28 cellular contexts compared by ENCODE assay signal in genomic region chr6:50707191-50707590, GRCh38. TPM values are rescaled to one million over a fixed set of nuclear protein-coding genes. Genes with fewer than 3 reads are reported as not detected.
"Had no signal": no experiment of that assay in that cellular context is flagged by ENCODE, and none has a peak within 500 bp of the region (broad histone marks: within the 10 kb centered on the region; RNA-seq: fewer than 3 reads in every experiment).

No MANE protein-coding gene starts in this region.

- H3K4me1 Mint-ChIP-seq: activated naive CD8-positive, alpha-beta T cell treated with anti-CD3 and anti-CD28 coated beads, Interleukin-2, amount 50 U/mL, for 24 hours; central memory CD8-positive, alpha-beta T cell had no signal

- H3K36me3 Mint-ChIP-seq: brain had no signal

- H3K4me1 ChIP-seq: Peyer's patch, SJCRH30 had no signal

- H3K4me2 ChIP-seq: SK-N-SH had no signal

- H3K27ac ChIP-seq: Peyer's patch, RWPE1, SJCRH30, VCaP had no signal

- H3K4me3 ChIP-seq: Peyer's patch, SJCRH30 had no signal

- H3K9me3 ChIP-seq: SJCRH30, SK-N-SH had no signal

- H3K9me3 Mint-ChIP-seq: activated CD8-positive, alpha-beta T cell treated with anti-CD3 and anti-CD28 coated beads for 36 hours; activated naive CD8-positive, alpha-beta T cell treated with anti-CD3 and anti-CD28 coated beads, Interleukin-2, amount 50 U/mL, for 24 hours had no signal

- H3K27ac Mint-ChIP-seq: activated CD8-positive, alpha-beta T cell treated with anti-CD3 and anti-CD28 coated beads for 36 hours; activated naive CD4-positive, alpha-beta T cell treated with anti-CD3 and anti-CD28 coated beads, Interleukin-2, amount 50 U/mL, for 72 hours; activated naive CD8-positive, alpha-beta T cell treated with anti-CD3 and anti-CD28 coated beads, Interleukin-2, amount 50 U/mL, for 24 hours; activated T-helper 1 cell treated with anti-CD3 and anti-CD28 coated beads, Interleukin-12 subunit alpha, Interleukin-12 subunit beta, Interleukin-2, Interleukin-4 antibody, amounts not matched to agents 30 ng/mL and 10 ng/mL and 1 ng/mL, durations not matched to agents 14 hours and 24 hours and 36 hours; brain had no signal

- DNase-seq: activated CD4-positive, alpha-beta T cell treated with anti-CD3 and anti-CD28 coated beads for 4 hours; activated CD8-positive, alpha-beta memory T cell treated with anti-CD3 and anti-CD28 coated beads, Interleukin-2, amount 50 U/mL, for 4 hours; activated CD8-positive, alpha-beta T cell treated with anti-CD3 and anti-CD28 coated beads for 36 hours; activated effector memory CD4-positive, alpha-beta T cell treated with anti-CD3 and anti-CD28 coated beads, Interleukin-2, amount 50 U/mL, for 16 hours; activated naive CD4-positive, alpha-beta T cell treated with Interleukin-2 at 50 U/mL for 16 hours; activated naive CD8-positive, alpha-beta T cell treated with anti-CD3 and anti-CD28 coated beads, Interleukin-2, amount 50 U/mL, for 24 hours; Kasumi-1; KBM-7; NCI-H1436 treated with DMSO at 0.1 percent for 48 hours; NCI-H187; NCI-H2081 treated with DMSO at 0.1 percent for 48 hours; NCI-H526; NCI-H82; Peyer's patch; SJCRH30; SK-N-SH; T-helper 1 cell had no signal

- H3K4me3 Mint-ChIP-seq: activated CD8-positive, alpha-beta T cell treated with anti-CD3 and anti-CD28 coated beads for 36 hours; activated naive CD8-positive, alpha-beta T cell treated with anti-CD3 and anti-CD28 coated beads, Interleukin-2, amount 50 U/mL, for 24 hours; activated T-helper 1 cell treated with anti-CD3 and anti-CD28 coated beads, Interleukin-12 subunit alpha, Interleukin-12 subunit beta, Interleukin-2, Interleukin-4 antibody, amounts not matched to agents 30 ng/mL and 10 ng/mL and 1 ng/mL, durations not matched to agents 14 hours and 24 hours and 36 hours; central memory CD8-positive, alpha-beta T cell had no signal

- H3K27me3 ChIP-seq: SJCRH30 had no signal

- H3K9ac ChIP-seq: SK-N-SH had no signal

- FAIRE-seq: astrocyte had no signal

- H3K36me3 ChIP-seq: Peyer's patch, SJCRH30 had no signal

- ATAC-seq: activated CD4-positive, CD25-positive, alpha-beta regulatory T cell treated with anti-CD3 and anti-CD28 coated beads, Interleukin-2, amount 50 U/mL, for 24 hours; activated CD8-positive, alpha-beta T cell treated with anti-CD3 and anti-CD28 coated beads for 36 hours; activated naive CD4-positive, alpha-beta T cell treated with anti-CD3 and anti-CD28 coated beads, Interleukin-2, amount 50 U/mL, for 72 hours; activated naive CD8-positive, alpha-beta T cell treated with anti-CD3 and anti-CD28 coated beads, Interleukin-2, amount 50 U/mL, for 24 hours had no signal

RNA-seq across cellular contexts. Expression of gene TFAP2D, which starts 6.1 kb away (rescaled TPM):
- total RNA-seq: activated CD8-positive, alpha-beta T cell treated with anti-CD3 and anti-CD28 coated beads for 36 hours; activated naive CD4-positive, alpha-beta T cell treated with anti-CD3 and anti-CD28 coated beads, Interleukin-2, amount 50 U/mL, for 72 hours; activated T-helper 1 cell treated with anti-CD3 and anti-CD28 coated beads, Interleukin-12 subunit alpha, Interleukin-12 subunit beta, Interleukin-2, Interleukin-4 antibody, amounts not matched to agents 30 ng/mL and 10 ng/mL and 1 ng/mL, durations not matched to agents 14 hours and 24 hours and 36 hours; astrocyte; NCI-H460; Peyer's patch; Right ventricle myocardium superior; SJCRH30; T-helper 2 cell treated with Interferon-gamma antibody and Interleukin-4, amounts not matched to agents 100 ng/mL and 5 ng/mL, for 36 hours had no signal
- polyA plus RNA-seq: SK-N-SH had no signal
